Comparison of ENCODE assay signal across 1 cellular context in genomic region chr20:1094706-1095220, GRCh38.
TF ChIP-seq lines count a peak whose summit lies in the region.

No MANE protein-coding gene starts in this region.

TF ChIP-seq in SK-N-SH, 30 proteins besides CTCF, POLR2A, EP300 and RAD21 (continued from another document):
- no peak for TF ChIP-seq MEF2A (IDR thresholded peaks at IDR 0.05; ENCODE audit: borderline replicate concordance, low read depth)
- TF ChIP-seq FOXM1 (IDR thresholded peaks at IDR 0.05; ENCODE audit: low read depth): no peak
